In the genomic region with DNA sequence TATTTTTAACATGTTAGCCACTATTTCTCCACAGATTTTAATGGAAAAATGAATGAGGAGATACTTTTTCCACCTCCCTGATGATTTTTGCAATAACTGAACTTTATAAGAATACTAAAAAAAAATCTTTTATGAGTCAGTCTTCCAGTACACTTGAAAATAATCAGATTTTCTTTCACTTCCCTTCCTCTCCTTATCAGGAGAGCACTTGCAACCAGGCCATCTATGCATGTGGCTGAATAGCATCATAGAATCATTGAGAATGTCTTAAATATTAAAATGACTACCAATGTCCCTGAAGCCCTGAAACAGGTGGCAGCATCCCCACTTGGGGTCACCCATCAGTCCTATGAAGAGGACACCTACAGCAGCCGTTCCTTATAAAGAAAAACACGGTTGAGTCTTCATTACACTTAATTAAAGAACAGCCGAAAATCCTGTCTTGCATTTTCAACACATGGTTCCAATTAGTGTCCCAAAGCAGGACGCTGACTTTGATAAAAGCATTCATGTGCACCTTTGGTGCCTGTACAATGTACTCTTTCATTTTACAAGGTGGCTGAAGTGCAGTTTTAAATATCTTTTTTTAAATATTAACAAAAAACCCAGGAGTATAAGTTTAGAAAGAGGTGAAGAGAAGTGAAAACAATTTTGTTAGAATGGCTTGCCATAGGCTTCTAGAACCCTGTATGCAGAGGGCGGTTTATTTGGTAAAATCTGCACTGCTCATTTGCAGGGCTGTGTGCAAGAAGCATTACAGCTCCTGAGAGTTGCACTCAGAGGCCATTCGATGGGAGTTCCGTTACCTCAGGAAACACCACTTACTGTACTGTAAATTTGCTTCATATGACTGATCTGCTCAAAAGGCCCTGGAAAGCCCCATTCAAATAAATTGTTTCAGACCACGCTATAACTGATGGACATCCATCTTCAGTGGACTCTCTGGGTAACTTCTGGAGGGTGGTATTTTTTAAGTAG, we compare ENCODE assay signal across 14 cellular contexts.
DNase-seq lines count a peak whose midpoint lies in the region; ATAC-seq and TF ChIP-seq lines count a peak whose summit lies in the region.
"Had no signal": no experiment of that assay in that cellular context is flagged by ENCODE, and none has a peak within 500 bp of the region (broad histone marks: within the 10 kb centered on the region; RNA-seq: fewer than 3 reads in every experiment).

No MANE protein-coding gene starts in this region.

- H3K4me3 ChIP-seq in GM06990 (replicated peaks; ENCODE audit: low read depth, low read length) (no peak overlapping the region), hepatocyte (no peak overlapping the region)
- H3K4me3 ChIP-seq: prostate gland had no signal

- H2AFZ ChIP-seq in hepatocyte = no peak overlapping the region

- H3K4me3 Mint-ChIP-seq in activated CD4-positive, alpha-beta T cell treated with anti-CD3 and anti-CD28 coated beads, Interleukin-2, amount 10 ng/mL, durations not matched to agents 24 days and 14 days = no peak overlapping the region

- H3K9me2 ChIP-seq in hepatocyte (replicated peaks; ENCODE audit: insufficient read depth) = no peaks in the 10 kb centered on the region

- H3K36me3 ChIP-seq in GM06990 (ENCODE audit: control insufficient read depth, insufficient read depth, low read length) (no peaks in the 10 kb centered on the region), hepatocyte (replicated peaks; ENCODE audit: insufficient read depth, low read depth) (no peaks in the 10 kb centered on the region)
- H3K36me3 ChIP-seq: prostate gland had no signal

- H3K27me3 Mint-ChIP-seq in activated CD4-positive, alpha-beta T cell treated with anti-CD3 and anti-CD28 coated beads, Interleukin-2, amount 10 ng/mL, durations not matched to agents 24 days and 14 days = no peaks in the 10 kb centered on the region
- H3K27me3 Mint-ChIP-seq: dendritic cell treated with granulocyte-macrophage colony-stimulating factor and Interleukin-4, amounts not matched to agents 40 ng/mL and 50 ng/mL, for 4 days had no signal

- no peak overlapping the region for H3K27ac Mint-ChIP-seq in activated CD4-positive, alpha-beta T cell treated with anti-CD3 and anti-CD28 coated beads, Interleukin-2, amount 10 ng/mL, durations not matched to agents 24 days and 14 days
- H3K27ac Mint-ChIP-seq: activated naive CD4-positive, alpha-beta T cell treated with anti-CD3 and anti-CD28 coated beads, Interleukin-2, amount 50 U/mL, for 72 hours had no signal

- no peak overlapping the region for H3K4me2 ChIP-seq in hepatocyte

- no peaks in the 10 kb centered on the region for H3K4me1 Mint-ChIP-seq in activated CD4-positive, alpha-beta T cell treated with anti-CD3 and anti-CD28 coated beads, Interleukin-2, amount 10 ng/mL, durations not matched to agents 24 days and 14 days

- H4K20me1 ChIP-seq in hepatocyte (ENCODE audit: insufficient read depth, poor library complexity, severe bottlenecking) = no peaks in the 10 kb centered on the region

- H3K9me3 ChIP-seq in hepatocyte (ENCODE audit: low read depth) = no peaks in the 10 kb centered on the region
- H3K9me3 ChIP-seq: prostate gland had no signal

- H3K27me3 ChIP-seq in GM06990 (replicated peaks; ENCODE audit: control insufficient read depth, insufficient read depth, low read length) (no peaks in the 10 kb centered on the region), hepatocyte (no peaks in the 10 kb centered on the region)

- intact Hi-C loops in activated CD4-positive, alpha-beta T cell treated with anti-CD3 and anti-CD28 coated beads, Interleukin-2, amount 10 ng/mL, durations not matched to agents 24 days and 14 days (cut with micrococcal nuclease) = no loop called here

- H3K27ac ChIP-seq in hepatocyte = no peak overlapping the region
- H3K27ac ChIP-seq: prostate gland had no signal

- peaks cover 4% of the 10 kb centered on the region for H3K9me3 Mint-ChIP-seq in activated CD4-positive, alpha-beta T cell treated with anti-CD3 and anti-CD28 coated beads, Interleukin-2, amount 10 ng/mL, durations not matched to agents 24 days and 14 days

- H3K79me2 ChIP-seq in hepatocyte = no peaks in the 10 kb centered on the region

- ATAC-seq in GM19351 (IDR thresholded peaks at IDR 0.05; ENCODE audit: unreplicated experiment) (peak; percentile 68), HG02763 (IDR thresholded peaks at IDR 0.05; ENCODE audit: unreplicated experiment) (peak; percentile 46), HG03575 (IDR thresholded peaks at IDR 0.05; ENCODE audit: extremely low read depth, insufficient number of reproducible peaks, low FRiP score, unreplicated experiment) (peak; percentile 35), left lobe of liver (no peak)
- ATAC-seq: activated naive CD4-positive, alpha-beta T cell treated with anti-CD3 and anti-CD28 coated beads, Interleukin-2, amount 50 U/mL, for 72 hours had no signal

- no peaks in the 10 kb centered on the region for H3K36me3 Mint-ChIP-seq in activated CD4-positive, alpha-beta T cell treated with anti-CD3 and anti-CD28 coated beads, Interleukin-2, amount 10 ng/mL, durations not matched to agents 24 days and 14 days (ENCODE audit: low read depth)
- H3K36me3 Mint-ChIP-seq: activated naive CD4-positive, alpha-beta T cell treated with anti-CD3 and anti-CD28 coated beads, Interleukin-2, amount 50 U/mL, for 72 hours had no signal

- TF ChIP-seq CTCF in GM06990 (IDR thresholded peaks at IDR 0.05; ENCODE audit: insufficient read depth, low read length, poor library complexity, severe bottlenecking) (no peak), hepatocyte (IDR thresholded peaks at IDR 0.05; ENCODE audit: poor library complexity) (no peak)

- H3K4me1 ChIP-seq in hepatocyte (ENCODE audit: insufficient read depth) = no peaks in the 10 kb centered on the region
- H3K4me1 ChIP-seq: prostate gland had no signal

- 64% methylated on average over 8 of the region's 8 CpGs for WGBS in hepatocyte (ENCODE audit: low lambda C conversion rate, missing lambda C conversion rate)

- DNase-seq in GM06990 (ENCODE audit: extremely low read depth, insufficient read length) (peak; percentile 52), hepatocyte (ENCODE audit: low spot score) (no peak), left lobe of liver (ENCODE audit: low spot score) (no peak)
- DNase-seq in activated CD4-positive, alpha-beta T cell treated with anti-CD3 and anti-CD28 coated beads for 4 hours = no peak
- DNase-seq in activated CD4-positive, alpha-beta T cell treated with anti-CD3 and anti-CD28 coated beads, Interleukin-2, amount 10 ng/mL, durations not matched to agents 24 days and 14 days = no peak
- DNase-seq: mammary epithelial cell; NCI-H446; stimulated activated CD4-positive, alpha-beta T cell treated with anti-CD3 and anti-CD28 coated beads, Interleukin-2, amount 100 ng/mL, for 48 hours had no signal
